10 cellular contexts compared by ENCODE assay signal in the genomic region with DNA sequence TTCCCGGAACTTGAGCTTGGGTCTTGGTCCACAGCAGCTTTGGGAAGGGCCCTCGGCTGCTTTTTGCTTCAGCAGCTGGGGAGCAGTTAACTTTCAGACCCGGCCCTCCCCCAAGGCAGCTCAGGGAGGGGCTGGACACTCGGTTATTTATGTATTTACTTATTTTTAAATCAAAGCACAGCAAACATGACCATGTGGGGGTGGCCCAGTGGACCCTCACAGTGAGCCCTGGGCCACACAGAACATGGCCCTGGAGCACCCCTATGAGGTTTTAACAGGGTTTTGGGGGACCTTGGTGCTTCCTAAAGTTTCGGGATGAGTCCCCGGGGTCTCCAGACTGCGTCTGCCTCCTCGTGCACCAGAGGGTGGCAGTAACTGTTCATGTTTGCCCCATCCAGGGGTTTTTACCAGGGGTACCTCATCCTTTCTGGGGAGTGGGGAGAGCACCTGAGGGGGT. TPM values are rescaled to one million over a fixed set of nuclear protein-coding genes. Genes with fewer than 3 reads are reported as not detected.
DNase-seq lines count a peak whose midpoint lies in the region; ATAC-seq and TF ChIP-seq lines count a peak whose summit lies in the region.
"Had no signal": no experiment of that assay in that cellular context is flagged by ENCODE, and none has a peak within 500 bp of the region (broad histone marks: within the 10 kb centered on the region; RNA-seq: fewer than 3 reads in every experiment).

No MANE protein-coding gene starts in this region.

- no peak overlapping the region for H3K4me2 ChIP-seq in HCT116 (ENCODE audit: low read length)

- POLR2A ChIA-PET in HCT116 (lab: Charles Lee), result no interaction called here

- no peak for TF ChIP-seq POLR2A in HCT116 (IDR thresholded peaks at IDR 0.05; ENCODE audit: borderline replicate concordance, extremely low read depth, insufficient read depth, insufficient read length)
- TF ChIP-seq POLR2A in gastroesophageal sphincter (IDR thresholded peaks at IDR 0.05), result no peak

- H3K27me3 ChIP-seq in HCT116 (ENCODE audit: insufficient read depth, low read length), result no peaks in the 10 kb centered on the region
- peaks cover 41% of the 10 kb centered on the region for H3K27me3 ChIP-seq in gastroesophageal sphincter

- no peaks in the 10 kb centered on the region for H4K20me1 ChIP-seq in HCT116 (ENCODE audit: insufficient read depth)

- no peaks in the 10 kb centered on the region for H3K9me2 ChIP-seq in HCT116 (ENCODE audit: insufficient read depth)

- H3K27me3 Mint-ChIP-seq in nephron (ENCODE audit: low read depth), result peaks cover 25% of the 10 kb centered on the region

- no peak overlapping the region for H3K9ac ChIP-seq in HCT116 (ENCODE audit: low read length)
- H3K9ac ChIP-seq: GM23248 had no signal

- H3K9me3 Mint-ChIP-seq in nephron, result peaks cover 3% of the 10 kb centered on the region
- H3K9me3 Mint-ChIP-seq: activated CD8-positive, alpha-beta T cell treated with anti-CD3 and anti-CD28 coated beads for 36 hours had no signal

- TF ChIP-seq RAD21 in HCT116 (IDR thresholded peaks at IDR 0.05; ENCODE audit: low read depth), result peak; percentile 53

- no peaks in the 10 kb centered on the region for H3K4me1 Mint-ChIP-seq in nephron

- peak in 1 of 3 experiments; percentile 36; a peak in 1 of 6 replicates for TF ChIP-seq CTCF in HCT116 (IDR thresholded peaks at IDR 0.05 in 2 of 3, conservative IDR thresholded peaks at IDR 0.05 in 1 of 3; ENCODE audit: borderline replicate concordance in 1 of 3, insufficient read depth in 1 of 3, low read depth in 2 of 3, low read length in 2 of 3)
- peak; percentile 55 for TF ChIP-seq CTCF in choroid plexus epithelial cell (conservative IDR thresholded peaks at IDR 0.05; ENCODE audit: low read depth, low read length)
- TF ChIP-seq CTCF in nephron (IDR thresholded peaks at IDR 0.05; ENCODE audit: unreplicated experiment in 3 of 3), result peak; percentile 18 to 24 (median 19)
- no peak for TF ChIP-seq CTCF in gastroesophageal sphincter (IDR thresholded peaks at IDR 0.05)

- TF ChIP-seq EP300 in gastroesophageal sphincter (IDR thresholded peaks at IDR 0.05), result no peak

- no peak overlapping the region for H3K4me3 Mint-ChIP-seq in nephron
- H3K4me3 Mint-ChIP-seq: activated CD8-positive, alpha-beta T cell treated with anti-CD3 and anti-CD28 coated beads for 36 hours had no signal

- DNase-seq in DMS 273 (lab: John Stamatoyannopoulos, UW; ENCODE audit: unreplicated experiment), result peak; percentile 66
- no peak for DNase-seq in HCT116 (ENCODE audit: low read depth, low spot score)
- peak; percentile 13 for DNase-seq in choroid plexus epithelial cell (ENCODE audit: low read depth)
- DNase-seq in occipital lobe (lab: John Stamatoyannopoulos, UW), result no peak
- DNase-seq in Ammon's horn (ENCODE audit: low spot score), result no peak
- DNase-seq: activated CD8-positive, alpha-beta T cell treated with anti-CD3 and anti-CD28 coated beads for 36 hours; GM23248; NCI-H524 treated with DMSO at 0.1 percent for 48 hours had no signal

- H3K79me2 ChIP-seq in HCT116 (ENCODE audit: insufficient read depth, low read length), result no peaks in the 10 kb centered on the region

- no peaks in the 10 kb centered on the region for H3K4me1 ChIP-seq in HCT116 (ENCODE audit: control insufficient read depth in 1 of 2, insufficient read depth in 2 of 2, low read length in 2 of 2)
- H3K4me1 ChIP-seq in gastroesophageal sphincter, result no peaks in the 10 kb centered on the region

- CTCF ChIA-PET in HCT116 (lab: Charles Lee), result no interaction called here

- no peak overlapping the region for H3K4me3 ChIP-seq in HCT116 (replicated peaks in 1 of 2; ENCODE audit: low read depth in 1 of 2, low read length in 2 of 2)
- H3K4me3 ChIP-seq in choroid plexus epithelial cell (ENCODE audit: low read depth, low read length), result no peak overlapping the region
- H3K4me3 ChIP-seq in gastroesophageal sphincter, result no peak overlapping the region
- H3K4me3 ChIP-seq: GM23248 had no signal

- WGBS in gastroesophageal sphincter (ENCODE audit: low coverage in 1 of 2), 2 donors, result 60 to 65% methylated on average over 2 to 4 of the region's 8 CpGs

- no peaks in the 10 kb centered on the region for H3K36me3 Mint-ChIP-seq in nephron (ENCODE audit: low read depth)

- intact Hi-C loops in HCT116 (cut with micrococcal nuclease), result no loop called here

- BruUV-seq in HCT116 (replicated peaks; lab: Mats Ljungman, UMichigan), result no TSS peak

- no peak overlapping the region for H2AFZ ChIP-seq in HCT116 (ENCODE audit: low read depth, low read length, poor library complexity, severe bottlenecking)
- H2AFZ ChIP-seq: GM23248 had no signal

- no peaks in the 10 kb centered on the region for H3K36me3 ChIP-seq in HCT116 (ENCODE audit: control insufficient read depth in 1 of 2, insufficient read depth in 2 of 2, low read length in 2 of 2)
- no peaks in the 10 kb centered on the region for H3K36me3 ChIP-seq in gastroesophageal sphincter

- ATAC-seq in HCT116 (peak; percentile 39; the same call in 1 of the 2 replicates), gastroesophageal sphincter (no peak)
- ATAC-seq: activated CD8-positive, alpha-beta T cell treated with anti-CD3 and anti-CD28 coated beads for 36 hours had no signal

- RAD21 ChIA-PET in HCT116 (lab: Charles Lee; ENCODE audit: low non-redundant PET in 1 of 2, low total read pairs in 2 of 2, uncharacterized antibody in 2 of 2, unreplicated experiment in 2 of 2), result no interaction called here

- H3K9me3 ChIP-seq in HCT116 (ENCODE audit: control insufficient read depth in 1 of 2, insufficient read depth in 1 of 2, low read depth in 1 of 2, low read length in 2 of 2) (no peaks in the 10 kb centered on the region), gastroesophageal sphincter (no peaks in the 10 kb centered on the region)

- H3K27ac ChIP-seq in HCT116 (ENCODE audit: low read depth, low read length) (no peak overlapping the region), gastroesophageal sphincter (no peak overlapping the region)
- H3K27ac ChIP-seq: GM23248 had no signal

- H3K27ac Mint-ChIP-seq in nephron, result no peak overlapping the region
- H3K27ac Mint-ChIP-seq: activated CD8-positive, alpha-beta T cell treated with anti-CD3 and anti-CD28 coated beads for 36 hours had no signal

TF ChIP-seq in HCT116, 20 proteins besides CTCF, POLR2A, EP300 and RAD21 (continues in another document):
- TF ChIP-seq FOSL1 (IDR thresholded peaks at IDR 0.05; ENCODE audit: low read depth) (no peak), EGR1 (IDR thresholded peaks at IDR 0.05; ENCODE audit: low read depth) (no peak), YY1 (IDR thresholded peaks at IDR 0.05; ENCODE audit: extremely low read depth, insufficient replicate concordance, low read depth, low read length) (no peak), JUND (IDR thresholded peaks at IDR 0.05) (no peak), ZFX (IDR thresholded peaks at IDR 0.05) (no peak), TCF7L2 (IDR thresholded peaks at IDR 0.05; ENCODE audit: borderline replicate concordance, extremely low read depth, insufficient read depth, insufficient read length) (no peak), CEBPB (IDR thresholded peaks at IDR 0.05; ENCODE audit: low read depth) (no peak), SRF (IDR thresholded peaks at IDR 0.05; ENCODE audit: low read depth) (no peak), REST (IDR thresholded peaks at IDR 0.05; ENCODE audit: low read depth) (no peak), ELF1 (IDR thresholded peaks at IDR 0.05; ENCODE audit: borderline replicate concordance, low read depth) (no peak), SP1 (IDR thresholded peaks at IDR 0.05; ENCODE audit: low read depth) (no peak)
- TF ChIP-seq, protein P1, sequence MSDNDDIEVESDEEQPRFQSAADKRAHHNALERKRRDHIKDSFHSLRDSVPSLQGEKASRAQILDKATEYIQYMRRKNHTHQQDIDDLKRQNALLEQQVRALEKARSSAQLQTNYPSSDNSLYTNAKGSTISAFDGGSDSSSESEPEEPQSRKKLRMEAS (IDR thresholded peaks at IDR 0.05), result no peak

RNA-seq across cellular contexts. Expression of gene NPBWR2, which starts 26.6 kb away (rescaled TPM):
- not detected for total RNA-seq in HCT116 (2021; ENCODE audit: unreplicated experiment)
- polyA plus RNA-seq in HCT116 (2012), result not detected in 2 replicates
- not detected for total RNA-seq in gastroesophageal sphincter
- not detected for total RNA-seq in occipital lobe
- total RNA-seq: activated CD8-positive, alpha-beta T cell treated with anti-CD3 and anti-CD28 coated beads for 36 hours; GM23248 had no signal
- polyA plus RNA-seq: GM23248 had no signal

RNA-seq across cellular contexts. Expression of gene MYT1, which starts 30.3 kb away (rescaled TPM):
- 7.1 TPM for total RNA-seq in HCT116 (2021; ENCODE audit: unreplicated experiment)
- polyA plus RNA-seq in HCT116 (2012), result 5.2 and 5.3 TPM in 2 replicates
- under 1 TPM in 2 of 4 donors, not detected in 2; 0.04 to 0.27 TPM for total RNA-seq in gastroesophageal sphincter
- total RNA-seq in occipital lobe, result 5.9 TPM
- total RNA-seq: activated CD8-positive, alpha-beta T cell treated with anti-CD3 and anti-CD28 coated beads for 36 hours; GM23248 had no signal
- polyA plus RNA-seq: GM23248 had no signal

RNA-seq across cellular contexts. Expression of gene LKAAEAR1, which starts 49.8 kb away (rescaled TPM):
- total RNA-seq in HCT116 (2021; ENCODE audit: unreplicated experiment) (not detected), gastroesophageal sphincter (under 1 TPM in 1 of 4 donors, not detected in 3; 0.81 TPM), occipital lobe (0.78 TPM)
- polyA plus RNA-seq in HCT116 (2012), result 0.06 and 0.08 TPM in 2 replicates

RNA-seq across cellular contexts. Expression of gene OPRL1, which starts 54.1 kb away (rescaled TPM):
- 1.6 TPM for total RNA-seq in HCT116 (2021; ENCODE audit: unreplicated experiment)
- polyA plus RNA-seq in HCT116 (2012), result 1.6 and 1.7 TPM in 2 replicates
- 1 to 10 TPM in 1 of 4 donors, under 1 TPM in 3; 0.50 to 1.1 (median 0.66) TPM for total RNA-seq in gastroesophageal sphincter
- 14.3 TPM for total RNA-seq in occipital lobe

RNA-seq across cellular contexts. Expression of gene RGS19, which starts 54.7 kb away (rescaled TPM):
- total RNA-seq in HCT116 (2021; ENCODE audit: unreplicated experiment), result 21.4 TPM
- polyA plus RNA-seq in HCT116 (2012), result 18.1 and 21.4 TPM in 2 replicates
- total RNA-seq in gastroesophageal sphincter, result 10 to 100 TPM in 2 of 4 donors, 1 to 10 TPM in 2; 3.4 to 16.0 (median 10.5) TPM
- 10.1 TPM for total RNA-seq in occipital lobe

Comparison
In these comparisons a context has a peak if more than half of its experiments do, and no peak if none do; other contexts are left out.
1. DNase-seq: peak in DMS 273 (single experiment) and choroid plexus epithelial cell (single experiment); none in HCT116 (single experiment), occipital lobe (single experiment) and Ammon's horn (single experiment).
2. CTCF ChIP-seq: peak in choroid plexus epithelial cell (single experiment) and nephron (3 of 3); none in gastroesophageal sphincter (0 of 4).